In genomic region chr11:10322401-10322800, GRCh38 we compare ENCODE assay signal across 10 cellular contexts. TPM values are rescaled to one million over a fixed set of nuclear protein-coding genes. Genes with fewer than 3 reads are reported as not detected.
DNase-seq lines count a peak whose midpoint lies in the region; ATAC-seq, FAIRE-seq and TF ChIP-seq lines count a peak whose summit lies in the region.
"Had no signal": no experiment of that assay in that cellular context is flagged by ENCODE, and none has a peak within 500 bp of the region (broad histone marks: within the 10 kb centered on the region; RNA-seq: fewer than 3 reads in every experiment).

No MANE protein-coding gene starts in this region.

- peak overlapping the region; percentile 77 for H3K27ac Mint-ChIP-seq in activated CD4-positive, alpha-beta memory T cell treated with anti-CD3 and anti-CD28 coated beads for 36 hours
- H3K27ac Mint-ChIP-seq in activated CD4-positive, alpha-beta memory T cell treated with anti-CD3 and anti-CD28 coated beads, Interleukin-2, amount 10 ng/mL, durations not matched to agents 7 days and 5 days, result no peak overlapping the region
- H3K27ac Mint-ChIP-seq in activated naive CD8-positive, alpha-beta T cell treated with anti-CD3 and anti-CD28 coated beads, Interleukin-2, amount 10 ng/mL, durations not matched to agents 7 days and 5 days, result peak overlapping the region; percentile 73
- peak overlapping the region in 3 of 10 donors; percentile 43 to 68 (median 67) for H3K27ac Mint-ChIP-seq in naive thymus-derived CD8-positive, alpha-beta T cell

- H3K9ac ChIP-seq in kidney (ENCODE audit: low read length in 2 of 2) (peak overlapping the region in 1 of 2 donors; percentile 43), stomach smooth muscle (ENCODE audit: low read length in 2 of 2) (peak overlapping the region in 1 of 2 donors; percentile 24)

- TF ChIP-seq CTCF in kidney (IDR thresholded peaks at IDR 0.05; ENCODE audit: borderline replicate concordance, extremely low read depth, insufficient read depth), result no peak

- DNase-seq in activated CD4-positive, alpha-beta memory T cell treated with anti-CD3 and anti-CD28 coated beads for 36 hours, result no peak
- DNase-seq in activated CD4-positive, alpha-beta memory T cell treated with anti-CD3 and anti-CD28 coated beads, Interleukin-2, amount 10 ng/mL, durations not matched to agents 7 days and 5 days, result no peak
- DNase-seq in activated naive CD8-positive, alpha-beta T cell treated with anti-CD3 and anti-CD28 coated beads, Interleukin-2, amount 10 ng/mL, durations not matched to agents 7 days and 5 days, result no peak
- DNase-seq in kidney (no peak), putamen (ENCODE audit: low spot score) (no peak), T-helper 9 cell (no peak)
- no peak for DNase-seq in naive thymus-derived CD8-positive, alpha-beta T cell

- H3K4me1 Mint-ChIP-seq in activated CD4-positive, alpha-beta memory T cell treated with anti-CD3 and anti-CD28 coated beads for 36 hours (ENCODE audit: low read depth), result peaks cover 13% of the 10 kb centered on the region
- H3K4me1 Mint-ChIP-seq in activated CD4-positive, alpha-beta memory T cell treated with anti-CD3 and anti-CD28 coated beads, Interleukin-2, amount 10 ng/mL, durations not matched to agents 7 days and 5 days, result peaks cover 7% of the 10 kb centered on the region
- peaks cover 7% of the 10 kb centered on the region for H3K4me1 Mint-ChIP-seq in activated naive CD8-positive, alpha-beta T cell treated with anti-CD3 and anti-CD28 coated beads, Interleukin-2, amount 10 ng/mL, durations not matched to agents 7 days and 5 days
- peaks cover 0 to 19% (median 2%) of the 10 kb centered on the region in 4 donors for H3K4me1 Mint-ChIP-seq in naive thymus-derived CD8-positive, alpha-beta T cell

- no peaks in the 10 kb centered on the region for H3K27me3 ChIP-seq in stomach smooth muscle (ENCODE audit: control insufficient read depth in 1 of 2, insufficient read depth in 2 of 2, low read length in 2 of 2)

- ATAC-seq in activated naive CD8-positive, alpha-beta T cell treated with anti-CD3 and anti-CD28 coated beads, Interleukin-2, amount 10 ng/mL, durations not matched to agents 7 days and 5 days (ENCODE audit: low read depth), result no peak
- no peak for ATAC-seq in naive thymus-derived CD8-positive, alpha-beta T cell

- no peaks in the 10 kb centered on the region for H3K9me3 ChIP-seq in kidney (ENCODE audit: control insufficient read depth in 1 of 2, low read length in 2 of 2)
- no peaks in the 10 kb centered on the region for H3K9me3 ChIP-seq in stomach smooth muscle (ENCODE audit: control insufficient read depth in 2 of 2, low read length in 2 of 2)

- H3K27ac ChIP-seq in kidney (ENCODE audit: low read depth in 2 of 2, low read length in 2 of 2) (peak overlapping the region in 1 of 2 donors; percentile 43), stomach smooth muscle (ENCODE audit: low read length) (peak overlapping the region; percentile 68)
- H3K27ac ChIP-seq: SK-N-MC had no signal

- CTCF ChIA-PET in activated CD4-positive, alpha-beta memory T cell treated with anti-CD3 and anti-CD28 coated beads for 36 hours (lab: Charles Lee), result interaction anchor here (0.7 to 3.2 kb wide), 5 partner anchors 12 to 563 kb away, joined by 4 to 17 read pairs (median 5); partner anchors contain the start of gene ADM
- CTCF ChIA-PET in activated CD4-positive, alpha-beta memory T cell treated with anti-CD3 and anti-CD28 coated beads, Interleukin-2, amount 10 ng/mL, durations not matched to agents 7 days and 5 days (lab: Charles Lee), result interaction anchor here (0.7 to 1.7 kb wide), 4 partner anchors 14 to 115 kb away, joined by 3 to 6 read pairs (median 4); no protein-coding TSS in a partner anchor

- no peaks in the 10 kb centered on the region for H3K9me3 Mint-ChIP-seq in activated CD4-positive, alpha-beta memory T cell treated with anti-CD3 and anti-CD28 coated beads for 36 hours
- H3K9me3 Mint-ChIP-seq in activated CD4-positive, alpha-beta memory T cell treated with anti-CD3 and anti-CD28 coated beads, Interleukin-2, amount 10 ng/mL, durations not matched to agents 7 days and 5 days, result no peaks in the 10 kb centered on the region
- no peaks in the 10 kb centered on the region for H3K9me3 Mint-ChIP-seq in activated naive CD8-positive, alpha-beta T cell treated with anti-CD3 and anti-CD28 coated beads, Interleukin-2, amount 10 ng/mL, durations not matched to agents 7 days and 5 days
- H3K9me3 Mint-ChIP-seq in naive thymus-derived CD8-positive, alpha-beta T cell, result no peaks in the 10 kb centered on the region

- H3K36me3 ChIP-seq in kidney (ENCODE audit: control insufficient read depth in 1 of 2, insufficient read depth in 2 of 2, low read length in 2 of 2) (no peaks in the 10 kb centered on the region), stomach smooth muscle (ENCODE audit: control insufficient read depth in 2 of 2, insufficient read depth in 2 of 2, low read length in 2 of 2) (no peaks in the 10 kb centered on the region)

- peak overlapping the region; percentile 10 to 52 for H3K4me3 ChIP-seq in kidney (ENCODE audit: low read length in 2 of 2)
- peak overlapping the region in 1 of 2 donors; percentile 58 for H3K4me3 ChIP-seq in stomach smooth muscle (ENCODE audit: low read length in 2 of 2)

- peak overlapping the region; percentile 48 for H3K4me3 Mint-ChIP-seq in activated CD4-positive, alpha-beta memory T cell treated with anti-CD3 and anti-CD28 coated beads for 36 hours
- H3K4me3 Mint-ChIP-seq in activated CD4-positive, alpha-beta memory T cell treated with anti-CD3 and anti-CD28 coated beads, Interleukin-2, amount 10 ng/mL, durations not matched to agents 7 days and 5 days, result no peak overlapping the region
- H3K4me3 Mint-ChIP-seq in activated naive CD8-positive, alpha-beta T cell treated with anti-CD3 and anti-CD28 coated beads, Interleukin-2, amount 10 ng/mL, durations not matched to agents 7 days and 5 days, result no peak overlapping the region
- no peak overlapping the region for H3K4me3 Mint-ChIP-seq in naive thymus-derived CD8-positive, alpha-beta T cell

- intact Hi-C loops in activated CD4-positive, alpha-beta memory T cell treated with anti-CD3 and anti-CD28 coated beads for 36 hours (cut with micrococcal nuclease), result loop anchor here (5.0 kb wide), 2 partner anchors 710 to 790 kb away; no protein-coding TSS in a partner anchor
- intact Hi-C loops in kidney (cut with DNase I), result no loop called here

- POLR2A ChIA-PET in activated CD4-positive, alpha-beta memory T cell treated with anti-CD3 and anti-CD28 coated beads for 36 hours (lab: Charles Lee), result no interaction called here
- POLR2A ChIA-PET in activated CD4-positive, alpha-beta memory T cell treated with anti-CD3 and anti-CD28 coated beads, Interleukin-2, amount 10 ng/mL, durations not matched to agents 7 days and 5 days (lab: Charles Lee), result no interaction called here
- POLR2A ChIA-PET in activated naive CD8-positive, alpha-beta T cell treated with anti-CD3 and anti-CD28 coated beads, Interleukin-2, amount 10 ng/mL, durations not matched to agents 7 days and 5 days (lab: Charles Lee), result no interaction called here
- POLR2A ChIA-PET in naive thymus-derived CD8-positive, alpha-beta T cell (lab: Charles Lee), result no interaction called here

- H3K27me3 Mint-ChIP-seq in activated CD4-positive, alpha-beta memory T cell treated with anti-CD3 and anti-CD28 coated beads for 36 hours, result peaks cover 8% of the 10 kb centered on the region
- H3K27me3 Mint-ChIP-seq in activated CD4-positive, alpha-beta memory T cell treated with anti-CD3 and anti-CD28 coated beads, Interleukin-2, amount 10 ng/mL, durations not matched to agents 7 days and 5 days, result peaks cover 14% of the 10 kb centered on the region
- peaks cover 14% of the 10 kb centered on the region for H3K27me3 Mint-ChIP-seq in activated naive CD8-positive, alpha-beta T cell treated with anti-CD3 and anti-CD28 coated beads, Interleukin-2, amount 10 ng/mL, durations not matched to agents 7 days and 5 days
- peaks cover 3 to 19% (median 5%) of the 10 kb centered on the region in 5 donors for H3K27me3 Mint-ChIP-seq in naive thymus-derived CD8-positive, alpha-beta T cell

- H3K4me1 ChIP-seq in kidney (ENCODE audit: control insufficient read depth in 1 of 2, insufficient read depth in 1 of 2, low read depth in 1 of 2, low read length in 2 of 2) (peaks cover 19 to 30% of the 10 kb centered on the region in 2 donors), stomach smooth muscle (ENCODE audit: control insufficient read depth, insufficient read depth, low read length) (peaks cover 52% of the 10 kb centered on the region)

- FAIRE-seq in kidney (lab: Jason Lieb, UNC), result no peak

- H3K36me3 Mint-ChIP-seq in activated CD4-positive, alpha-beta memory T cell treated with anti-CD3 and anti-CD28 coated beads for 36 hours, result no peaks in the 10 kb centered on the region
- no peaks in the 10 kb centered on the region for H3K36me3 Mint-ChIP-seq in activated CD4-positive, alpha-beta memory T cell treated with anti-CD3 and anti-CD28 coated beads, Interleukin-2, amount 10 ng/mL, durations not matched to agents 7 days and 5 days (ENCODE audit: low read depth)
- no peaks in the 10 kb centered on the region for H3K36me3 Mint-ChIP-seq in activated naive CD8-positive, alpha-beta T cell treated with anti-CD3 and anti-CD28 coated beads, Interleukin-2, amount 10 ng/mL, durations not matched to agents 7 days and 5 days
- no peaks in the 10 kb centered on the region for H3K36me3 Mint-ChIP-seq in naive thymus-derived CD8-positive, alpha-beta T cell

RNA-seq across cellular contexts. Expression of gene ADM, which starts 17.5 kb away (rescaled TPM):
- 1 to 10 TPM; 3.0 to 3.5 TPM for total RNA-seq in activated CD4-positive, alpha-beta memory T cell treated with anti-CD3 and anti-CD28 coated beads for 36 hours
- total RNA-seq in activated CD4-positive, alpha-beta memory T cell treated with anti-CD3 and anti-CD28 coated beads, Interleukin-2, amount 10 ng/mL, durations not matched to agents 7 days and 5 days, result 10 to 100 TPM; 12.8 to 14.8 TPM
- 1 to 10 TPM; 1.5 to 2.3 TPM for total RNA-seq in activated naive CD8-positive, alpha-beta T cell treated with anti-CD3 and anti-CD28 coated beads, Interleukin-2, amount 10 ng/mL, durations not matched to agents 7 days and 5 days
- 14.4 TPM for total RNA-seq in kidney
- polyA plus RNA-seq in kidney (ENCODE audit: insufficient read depth, low read depth, low replicate concordance), result 80.9 TPM
- total RNA-seq in naive thymus-derived CD8-positive, alpha-beta T cell, result under 1 TPM; 0.77 to 0.91 TPM
- under 1 TPM in 1 of 3 donors, not detected in 2; 0.15 TPM for polyA plus RNA-seq in naive thymus-derived CD8-positive, alpha-beta T cell
- total RNA-seq: HT1080 had no signal

RNA-seq across cellular contexts. Expression of gene SBF2, which starts 28.4 kb away (rescaled TPM):
- 1 to 10 TPM; 7.0 to 7.1 TPM for total RNA-seq in activated CD4-positive, alpha-beta memory T cell treated with anti-CD3 and anti-CD28 coated beads for 36 hours
- total RNA-seq in activated CD4-positive, alpha-beta memory T cell treated with anti-CD3 and anti-CD28 coated beads, Interleukin-2, amount 10 ng/mL, durations not matched to agents 7 days and 5 days, result 1 to 10 TPM; 6.4 to 9.0 TPM
- total RNA-seq in activated naive CD8-positive, alpha-beta T cell treated with anti-CD3 and anti-CD28 coated beads, Interleukin-2, amount 10 ng/mL, durations not matched to agents 7 days and 5 days, result 10 to 100 TPM; 15.8 to 18.6 TPM
- 55.4 TPM for total RNA-seq in kidney
- 13.1 TPM for polyA plus RNA-seq in kidney (ENCODE audit: insufficient read depth, low read depth, low replicate concordance)
- 10 to 100 TPM; 14.2 to 14.6 TPM for total RNA-seq in naive thymus-derived CD8-positive, alpha-beta T cell
- 1 to 10 TPM; 2.0 to 4.9 (median 4.1) TPM for polyA plus RNA-seq in naive thymus-derived CD8-positive, alpha-beta T cell
